Comparison of ENCODE assay signal across 10 cellular contexts in genomic region chr1:39378377-39378776, GRCh38.
DNase-seq lines count a peak whose midpoint lies in the region; ATAC-seq and TF ChIP-seq lines count a peak whose summit lies in the region.
"Had no signal": no experiment of that assay in that cellular context is flagged by ENCODE, and none has a peak within 500 bp of the region (broad histone marks: within the 10 kb centered on the region; RNA-seq: fewer than 3 reads in every experiment).

No MANE protein-coding gene starts in this region.

- no peak overlapping the region for H3K4me3 Mint-ChIP-seq in type B pancreatic cell
- H3K4me3 Mint-ChIP-seq: IgD-negative memory B cell had no signal

- ATAC-seq in heart right ventricle (no peak), HG02759 (IDR thresholded peaks at IDR 0.05; ENCODE audit: unreplicated experiment) (no peak)

- intact Hi-C loops in heart right ventricle (cut with DNase I), result loop anchor here in 2 of 10 donors (5.0 to 10.0 kb wide), 2 partner anchors 34 to 56 kb away; no protein-coding TSS in a partner anchor
- intact Hi-C loops in esophagus muscularis mucosa (cut with DNase I), result loop anchor here (5.0 kb wide), 1 partner anchor 34 kb away; no protein-coding TSS in a partner anchor

- no peaks in the 10 kb centered on the region for H3K9me3 Mint-ChIP-seq in type B pancreatic cell
- H3K9me3 Mint-ChIP-seq: IgD-negative memory B cell had no signal

- H3K27me3 Mint-ChIP-seq in type B pancreatic cell, result no peaks in the 10 kb centered on the region
- H3K27me3 Mint-ChIP-seq: IgD-negative memory B cell had no signal

- no peak for TF ChIP-seq EP300 in esophagus muscularis mucosa (IDR thresholded peaks at IDR 0.05)

- peaks cover 4% of the 10 kb centered on the region for H3K36me3 Mint-ChIP-seq in type B pancreatic cell

- peak overlapping the region; percentile 33 for H3K27ac Mint-ChIP-seq in type B pancreatic cell
- H3K27ac Mint-ChIP-seq: IgD-negative memory B cell had no signal

- DNase-seq in heart right ventricle (no peak), right atrium auricular region (ENCODE audit: low spot score) (no peak), NCI-H510A (lab: John Stamatoyannopoulos, UW) (peak; percentile 87), esophagus muscularis mucosa (ENCODE audit: extremely low spot score) (no peak), type B pancreatic cell (ENCODE audit: extremely low spot score, unreplicated experiment) (no peak), 8988T (no peak)
- no peak for DNase-seq in stimulated activated naive CD4-positive, alpha-beta T cell treated with Interleukin-2 at 50 U/mL for 16 hours (lab: John Stamatoyannopoulos, UW)
- DNase-seq: kidney glomerular epithelial cell had no signal

- 35 to 40% methylated on average over 2 of the region's 2 CpGs for WGBS in heart right ventricle, 2 donors
- 18% methylated on average over 2 of the region's 2 CpGs for WGBS in esophagus muscularis mucosa

- H3K36me3 ChIP-seq in heart right ventricle (peaks cover 0 to 100% (median 68%) of the 10 kb centered on the region in 9 donors), right atrium auricular region (peaks cover 74% of the 10 kb centered on the region), esophagus muscularis mucosa (peaks cover 39 to 98% (median 70%) of the 10 kb centered on the region in 4 donors)

- peaks cover 5% of the 10 kb centered on the region for H3K4me1 Mint-ChIP-seq in type B pancreatic cell (ENCODE audit: unreplicated experiment)
- H3K4me1 Mint-ChIP-seq: IgD-negative memory B cell had no signal

- H3K4me1 ChIP-seq in heart right ventricle, result peaks cover 0 to 10% (median 7%) of the 10 kb centered on the region in 9 donors
- H3K4me1 ChIP-seq in right atrium auricular region, result no peaks in the 10 kb centered on the region
- H3K4me1 ChIP-seq in esophagus muscularis mucosa, result peaks cover 0 to 18% (median 9%) of the 10 kb centered on the region in 4 donors

- H3K27me3 ChIP-seq in heart right ventricle (no peaks in the 10 kb centered on the region), right atrium auricular region (no peaks in the 10 kb centered on the region), esophagus muscularis mucosa (no peaks in the 10 kb centered on the region)

- H3K27ac ChIP-seq in heart right ventricle, result no peak overlapping the region
- H3K27ac ChIP-seq in right atrium auricular region, result no peak overlapping the region
- peak overlapping the region in 2 of 4 donors; percentile 27 to 29 for H3K27ac ChIP-seq in esophagus muscularis mucosa (replicated peaks in 1 of 4)

- no peak overlapping the region for H3K4me3 ChIP-seq in heart right ventricle
- H3K4me3 ChIP-seq in right atrium auricular region, result no peak overlapping the region
- no peak overlapping the region for H3K4me3 ChIP-seq in esophagus muscularis mucosa

- H3K9me3 ChIP-seq in heart right ventricle (no peaks in the 10 kb centered on the region), right atrium auricular region (no peaks in the 10 kb centered on the region), esophagus muscularis mucosa (no peaks in the 10 kb centered on the region)

- no peak for TF ChIP-seq POLR2A in esophagus muscularis mucosa (IDR thresholded peaks at IDR 0.05; ENCODE audit: low read depth)

- TF ChIP-seq CTCF in heart right ventricle (IDR thresholded peaks at IDR 0.05) (peak in 5 of 9 donors; percentile 24 to 35 (median 35)), right atrium auricular region (IDR thresholded peaks at IDR 0.05) (peak in 1 of 2 donors; percentile 34), esophagus muscularis mucosa (IDR thresholded peaks at IDR 0.05) (peak in 2 of 3 experiments; percentile 29 to 35), type B pancreatic cell (conservative IDR thresholded peaks at IDR 0.05) (peak; percentile 44)
